Comparison of ENCODE assay signal across 20 cellular contexts in genomic region chr2:1716441-1716840, GRCh38. TPM values are rescaled to one million over a fixed set of nuclear protein-coding genes. Genes with fewer than 3 reads are reported as not detected.
DNase-seq lines count a peak whose midpoint lies in the region; ATAC-seq and TF ChIP-seq lines count a peak whose summit lies in the region.
"Had no signal": no experiment of that assay in that cellular context is flagged by ENCODE, and none has a peak within 500 bp of the region (broad histone marks: within the 10 kb centered on the region; RNA-seq: fewer than 3 reads in every experiment).

No MANE protein-coding gene starts in this region.

- H3K9me3 ChIP-seq in left ventricle myocardium inferior (replicated peaks) (no peaks in the 10 kb centered on the region), right atrium auricular region (no peaks in the 10 kb centered on the region), prostate gland (no peaks in the 10 kb centered on the region), uterus (no peaks in the 10 kb centered on the region)
- H3K9me3 ChIP-seq: A549 had no signal

- TF ChIP-seq CTCF in left ventricle myocardium inferior (IDR thresholded peaks at IDR 0.05; ENCODE audit: borderline replicate concordance) (no peak), right atrium auricular region (IDR thresholded peaks at IDR 0.05) (no peak), prostate gland (IDR thresholded peaks at IDR 0.05) (no peak), uterus (IDR thresholded peaks at IDR 0.05) (no peak)

- H3K27ac ChIP-seq in left ventricle myocardium inferior (replicated peaks): peak overlapping the region; percentile 79
- peak overlapping the region; percentile 70 to 72 for H3K27ac ChIP-seq in right atrium auricular region
- peak overlapping the region; percentile 71 to 78 for H3K27ac ChIP-seq in prostate gland
- peak overlapping the region; percentile 59 to 67 for H3K27ac ChIP-seq in uterus
- H3K27ac ChIP-seq: A549, PC-9 had no signal

- H3K4me1 ChIP-seq in left ventricle myocardium inferior (peaks cover 81% of the 10 kb centered on the region), right atrium auricular region (peaks cover 0 to 80% of the 10 kb centered on the region in 2 donors), prostate gland (replicated peaks) (peaks cover 8% of the 10 kb centered on the region), uterus (peaks cover 0 to 31% of the 10 kb centered on the region in 2 donors)

- H3K36me3 ChIP-seq in left ventricle myocardium inferior (no peaks in the 10 kb centered on the region), right atrium auricular region (no peaks in the 10 kb centered on the region), prostate gland (no peaks in the 10 kb centered on the region), uterus (no peaks in the 10 kb centered on the region)

- no peak for DNase-seq in left ventricle myocardium inferior
- DNase-seq in Right ventricle myocardium inferior (ENCODE audit: missing footprints): no peak
- DNase-seq in right atrium auricular region (ENCODE audit: low spot score): peak; percentile 53
- DNase-seq in prostate gland (ENCODE audit: low spot score): no peak
- no peak for DNase-seq in uterus
- DNase-seq in NCI-H146 treated with DMSO at 0.1 percent for 48 hours (lab: John Stamatoyannopoulos, UW; ENCODE audit: unreplicated experiment): no peak
- no peak for DNase-seq in natural killer cell treated with Interleukin-12 subunit alpha and Interleukin-12 subunit beta and Interleukin-15 and Interleukin-18, amount 100 ng/mL, for 72 hours (ENCODE audit: low spot score)
- DNase-seq: activated CD4-positive, alpha-beta T cell treated with anti-CD3 and anti-CD28 coated beads, Interleukin-2, amount 50 U/mL, for 4 hours; activated T-cell treated with anti-CD3 and anti-CD28 coated beads, Interleukin-2, amount 50 U/mL, for 48 hours; CD8-positive, alpha-beta memory T cell; cerebellar nuclear complex; naive thymus-derived CD8-positive, alpha-beta T cell; NCI-H1930; NCI-H524; stimulated activated CD4-positive, alpha-beta T cell treated with anti-CD3 and anti-CD28 coated beads, Interleukin-2, amount 100 ng/mL, for 48 hours had no signal

- no peaks in the 10 kb centered on the region for H3K27me3 ChIP-seq in left ventricle myocardium inferior (ENCODE audit: low read depth)
- no peaks in the 10 kb centered on the region for H3K27me3 ChIP-seq in right atrium auricular region
- no peaks in the 10 kb centered on the region for H3K27me3 ChIP-seq in prostate gland (replicated peaks; ENCODE audit: insufficient read depth)
- H3K27me3 ChIP-seq in uterus: no peaks in the 10 kb centered on the region

- ATAC-seq in Right ventricle myocardium inferior (no peak), GM18505 (IDR thresholded peaks at IDR 0.05; ENCODE audit: unreplicated experiment) (no peak)
- ATAC-seq in natural killer cell treated with Interleukin-12 subunit alpha and Interleukin-12 subunit beta and Interleukin-15 and Interleukin-18, amount 100 ng/mL, for 72 hours: no peak
- ATAC-seq: A549; naive thymus-derived CD8-positive, alpha-beta T cell had no signal

- H3K4me3 ChIP-seq in left ventricle myocardium inferior: no peak overlapping the region
- H3K4me3 ChIP-seq in right atrium auricular region: no peak overlapping the region
- H3K4me3 ChIP-seq in prostate gland: no peak overlapping the region
- H3K4me3 ChIP-seq in uterus: no peak overlapping the region
- H3K4me3 ChIP-seq: A549, PC-9 had no signal

- 98% methylated on average over 9 of the region's 9 CpGs for WGBS in prostate gland

- no peaks in the 10 kb centered on the region for H3K36me3 Mint-ChIP-seq in natural killer cell treated with Interleukin-12 subunit alpha and Interleukin-12 subunit beta and Interleukin-15 and Interleukin-18, amount 100 ng/mL, for 72 hours
- H3K36me3 Mint-ChIP-seq: activated naive CD8-positive, alpha-beta T cell; CD8-positive, alpha-beta memory T cell; naive thymus-derived CD8-positive, alpha-beta T cell had no signal

- H3K4me1 Mint-ChIP-seq in natural killer cell treated with Interleukin-12 subunit alpha and Interleukin-12 subunit beta and Interleukin-15 and Interleukin-18, amount 100 ng/mL, for 72 hours (ENCODE audit: low read depth in 2 of 2): no peaks in the 10 kb centered on the region
- H3K4me1 Mint-ChIP-seq: CD8-positive, alpha-beta memory T cell; naive thymus-derived CD8-positive, alpha-beta T cell had no signal

- peaks cover 6% of the 10 kb centered on the region for H3K9me3 Mint-ChIP-seq in natural killer cell treated with Interleukin-12 subunit alpha and Interleukin-12 subunit beta and Interleukin-15 and Interleukin-18, amount 100 ng/mL, for 72 hours
- H3K9me3 Mint-ChIP-seq: type B pancreatic cell had no signal

- intact Hi-C loops in left ventricle myocardium inferior (cut with micrococcal nuclease) (no loop called here), Right ventricle myocardium inferior (cut with DNase I) (no loop called here), prostate gland (cut with DNase I) (no loop called here), uterus (cut with DNase I; ENCODE audit: low total_unique reads) (no loop called here)

- H3K4me3 Mint-ChIP-seq in natural killer cell treated with Interleukin-12 subunit alpha and Interleukin-12 subunit beta and Interleukin-15 and Interleukin-18, amount 100 ng/mL, for 72 hours: no peak overlapping the region
- H3K4me3 Mint-ChIP-seq: activated naive CD8-positive, alpha-beta T cell; CD8-positive, alpha-beta memory T cell; naive thymus-derived CD8-positive, alpha-beta T cell; type B pancreatic cell had no signal

- no peak for TF ChIP-seq POLR2A in prostate gland (IDR thresholded peaks at IDR 0.05)
- no peak for TF ChIP-seq POLR2A in uterus (IDR thresholded peaks at IDR 0.05)
- TF ChIP-seq POLR2A in GM18505 (IDR thresholded peaks at IDR 0.05; ENCODE audit: borderline replicate concordance, extremely low read depth, insufficient read depth, insufficient read length): no peak

- H3K27me3 Mint-ChIP-seq in natural killer cell treated with Interleukin-12 subunit alpha and Interleukin-12 subunit beta and Interleukin-15 and Interleukin-18, amount 100 ng/mL, for 72 hours: peaks cover 0 to 8% of the 10 kb centered on the region in 2 donors
- H3K27me3 Mint-ChIP-seq: type B pancreatic cell had no signal

- no peak overlapping the region for H3K27ac Mint-ChIP-seq in natural killer cell treated with Interleukin-12 subunit alpha and Interleukin-12 subunit beta and Interleukin-15 and Interleukin-18, amount 100 ng/mL, for 72 hours
- H3K27ac Mint-ChIP-seq: activated naive CD8-positive, alpha-beta T cell; CD8-positive, alpha-beta memory T cell; naive thymus-derived CD8-positive, alpha-beta T cell had no signal

RNA-seq across cellular contexts. Expression of gene PXDN, which starts 27.9 kb away (rescaled TPM):
- 15.7 TPM for total RNA-seq in left ventricle myocardium inferior
- 19.7 TPM for total RNA-seq in Right ventricle myocardium inferior
- 10 to 100 TPM; 25.4 to 26.9 TPM for total RNA-seq in right atrium auricular region
- 10 to 100 TPM; 29.5 to 40.8 TPM for total RNA-seq in prostate gland
- 100 to 1,000 TPM in 1 of 4 donors, 10 to 100 TPM in 3; 26.6 to 254 (median 59.8) TPM for total RNA-seq in uterus
- total RNA-seq in natural killer cell treated with Interleukin-12 subunit alpha and Interleukin-12 subunit beta and Interleukin-15 and Interleukin-18, amount 100 ng/mL, for 72 hours: 1 to 10 TPM; 3.4 to 3.6 TPM
